In the genomic region with DNA sequence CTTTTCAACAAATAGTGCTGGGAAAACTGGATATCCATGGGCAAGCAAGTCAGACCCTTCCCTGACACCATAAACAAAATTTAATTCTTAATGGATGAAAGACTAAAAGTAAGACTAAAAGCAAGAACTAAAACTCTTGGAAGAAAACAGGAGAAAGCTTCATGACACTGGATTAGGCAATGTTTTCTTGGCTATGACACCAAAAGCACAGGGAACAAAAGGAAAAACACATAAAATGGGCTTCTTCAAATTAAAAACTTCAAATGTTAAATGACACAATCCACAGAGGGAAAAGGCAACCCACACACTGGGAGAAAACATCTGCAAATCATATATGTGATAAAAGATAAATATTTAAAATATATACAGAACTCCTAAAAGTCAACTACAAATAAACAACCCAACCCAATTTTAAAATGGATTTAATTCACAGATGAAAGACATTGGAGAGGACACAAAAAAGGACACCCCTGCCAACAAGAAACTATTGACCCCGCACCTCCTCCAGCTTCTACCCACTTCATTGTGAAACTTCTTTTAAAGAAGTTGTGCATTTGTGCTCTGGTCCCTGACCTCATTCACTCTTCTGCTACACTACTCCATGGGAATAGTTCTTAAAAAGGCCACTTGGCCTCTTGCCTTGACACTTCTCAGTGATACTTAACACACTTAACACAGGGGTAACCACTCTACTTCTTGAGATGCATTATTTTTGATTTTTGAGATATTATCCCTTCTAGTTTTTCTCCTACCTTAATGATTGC, we compare ENCODE assay signal across 23 cellular contexts.
DNase-seq lines count a peak whose midpoint lies in the region; ATAC-seq and TF ChIP-seq lines count a peak whose summit lies in the region.
"Had no signal": no experiment of that assay in that cellular context is flagged by ENCODE, and none has a peak within 500 bp of the region (broad histone marks: within the 10 kb centered on the region; RNA-seq: fewer than 3 reads in every experiment).

No MANE protein-coding gene starts in this region.

- H3K4me3 ChIP-seq in cardiac muscle cell (no peak overlapping the region), esophagus squamous epithelium (no peak overlapping the region)
- H3K4me3 ChIP-seq: A549, colonic mucosa, lung, prostate gland had no signal

- ATAC-seq in T-helper 17 cell, result no peak
- ATAC-seq in stimulated activated memory B cell treated with anti-CD40 and anti-IgM and Interleukin-4, amounts not matched to agents 10 μg/mL and 1 μg/mL and 100 μg/mL, for 72 hours, result peak; percentile 45
- ATAC-seq: natural killer cell, T-cell had no signal

- no peak for TF ChIP-seq POLR2A in esophagus squamous epithelium (IDR thresholded peaks at IDR 0.05)

- intact Hi-C loops in esophagus squamous epithelium (cut with DNase I), result no loop called here
- intact Hi-C loops in activated T-helper 1 cell treated with anti-CD3 and anti-CD28 coated beads, Interleukin-12 subunit alpha, Interleukin-12 subunit beta, Interleukin-2, Interleukin-4 antibody, amounts not matched to agents 30 ng/mL and 10 ng/mL and 1 ng/mL, durations not matched to agents 14 hours and 24 hours and 36 hours (cut with micrococcal nuclease), result no loop called here

- WGBS in esophagus squamous epithelium, 2 donors, result 69 to 89% methylated on average over 1 of the region's 1 CpG

- peak overlapping the region; percentile 85 for H3K27ac ChIP-seq in cardiac muscle cell
- no peak overlapping the region for H3K27ac ChIP-seq in esophagus squamous epithelium
- H3K27ac ChIP-seq: A549, C4-2B, colonic mucosa, epithelial cell of prostate, prostate gland had no signal

- TF ChIP-seq CTCF in cardiac muscle cell (IDR thresholded peaks at IDR 0.05; ENCODE audit: low read depth, low read length) (no peak), esophagus squamous epithelium (IDR thresholded peaks at IDR 0.05) (no peak)

- peaks cover 24% of the 10 kb centered on the region for H3K4me1 ChIP-seq in cardiac muscle cell (ENCODE audit: low read depth)
- H3K4me1 ChIP-seq in esophagus squamous epithelium, result no peaks in the 10 kb centered on the region
- H3K4me1 ChIP-seq: colonic mucosa, prostate gland had no signal

- H3K36me3 Mint-ChIP-seq in T-helper 17 cell (ENCODE audit: low read depth), result peaks cover 9% of the 10 kb centered on the region
- H3K36me3 Mint-ChIP-seq in stimulated activated memory B cell treated with anti-CD40 and anti-IgM and Interleukin-4, amounts not matched to agents 10 μg/mL and 1 μg/mL and 100 μg/mL, for 72 hours, result peaks cover 31% of the 10 kb centered on the region
- peaks cover 21% of the 10 kb centered on the region for H3K36me3 Mint-ChIP-seq in activated T-helper 1 cell treated with anti-CD3 and anti-CD28 coated beads, Interleukin-12 subunit alpha, Interleukin-12 subunit beta, Interleukin-2, Interleukin-4 antibody, amounts not matched to agents 30 ng/mL and 10 ng/mL and 1 ng/mL, durations not matched to agents 14 hours and 24 hours and 36 hours (ENCODE audit: low read depth)
- H3K36me3 Mint-ChIP-seq: natural killer cell had no signal

- no peaks in the 10 kb centered on the region for H3K36me3 ChIP-seq in cardiac muscle cell
- peaks cover 0 to 44% (median 0%) of the 10 kb centered on the region in 3 donors for H3K36me3 ChIP-seq in esophagus squamous epithelium
- H3K36me3 ChIP-seq: colonic mucosa, prostate gland had no signal

- H3K9me3 ChIP-seq in T-helper 17 cell (ENCODE audit: control insufficient read depth, low read length, poor library complexity, severe bottlenecking), result no peaks in the 10 kb centered on the region
- H3K9me3 ChIP-seq in cardiac muscle cell (ENCODE audit: low read depth), result no peaks in the 10 kb centered on the region
- no peaks in the 10 kb centered on the region for H3K9me3 ChIP-seq in esophagus squamous epithelium
- H3K9me3 ChIP-seq: A549, colonic mucosa, prostate gland had no signal

- peak overlapping the region; percentile 72 for H3K27ac Mint-ChIP-seq in T-helper 17 cell
- H3K27ac Mint-ChIP-seq in stimulated activated memory B cell treated with anti-CD40 and anti-IgM and Interleukin-4, amounts not matched to agents 10 μg/mL and 1 μg/mL and 100 μg/mL, for 72 hours, result peak overlapping the region; percentile 71
- H3K27ac Mint-ChIP-seq in activated T-helper 1 cell treated with anti-CD3 and anti-CD28 coated beads, Interleukin-12 subunit alpha, Interleukin-12 subunit beta, Interleukin-2, Interleukin-4 antibody, amounts not matched to agents 30 ng/mL and 10 ng/mL and 1 ng/mL, durations not matched to agents 14 hours and 24 hours and 36 hours, result no peak overlapping the region

- H3K4me3 Mint-ChIP-seq in T-helper 17 cell, result peak overlapping the region; percentile 34
- H3K4me3 Mint-ChIP-seq in stimulated activated memory B cell treated with anti-CD40 and anti-IgM and Interleukin-4, amounts not matched to agents 10 μg/mL and 1 μg/mL and 100 μg/mL, for 72 hours, result no peak overlapping the region
- no peak overlapping the region for H3K4me3 Mint-ChIP-seq in activated T-helper 1 cell treated with anti-CD3 and anti-CD28 coated beads, Interleukin-12 subunit alpha, Interleukin-12 subunit beta, Interleukin-2, Interleukin-4 antibody, amounts not matched to agents 30 ng/mL and 10 ng/mL and 1 ng/mL, durations not matched to agents 14 hours and 24 hours and 36 hours
- H3K4me3 Mint-ChIP-seq: H9, natural killer cell, T-cell had no signal

- H3K27me3 ChIP-seq in cardiac muscle cell (no peaks in the 10 kb centered on the region), esophagus squamous epithelium (no peaks in the 10 kb centered on the region)
- H3K27me3 ChIP-seq: colonic mucosa had no signal

- H3K9me3 Mint-ChIP-seq in stimulated activated memory B cell treated with anti-CD40 and anti-IgM and Interleukin-4, amounts not matched to agents 10 μg/mL and 1 μg/mL and 100 μg/mL, for 72 hours, result no peaks in the 10 kb centered on the region
- peaks cover 1% of the 10 kb centered on the region for H3K9me3 Mint-ChIP-seq in activated T-helper 1 cell treated with anti-CD3 and anti-CD28 coated beads, Interleukin-12 subunit alpha, Interleukin-12 subunit beta, Interleukin-2, Interleukin-4 antibody, amounts not matched to agents 30 ng/mL and 10 ng/mL and 1 ng/mL, durations not matched to agents 14 hours and 24 hours and 36 hours
- H3K9me3 Mint-ChIP-seq: H9, natural killer cell, T-cell had no signal

- DNase-seq in NOMO-1 treated with DMSO at 0.1 percent for 48 hours (lab: John Stamatoyannopoulos, UW; ENCODE audit: unreplicated experiment), result peak; percentile 1
- DNase-seq in NOMO-1 treated with dmso at 0.1 percent for 144 hours (lab: John Stamatoyannopoulos, UW; ENCODE audit: unreplicated experiment), result no peak
- no peak for DNase-seq in T-helper 17 cell
- DNase-seq in cardiac muscle cell (ENCODE audit: low read depth in 1 of 2, low spot score in 1 of 2), result no peak
- DNase-seq in esophagus squamous epithelium (lab: John Stamatoyannopoulos, UW), result no peak
- DNase-seq in activated gamma-delta T cell (lab: John Stamatoyannopoulos, UW), result no peak
- DNase-seq in activated T-helper 1 cell treated with anti-CD3 and anti-CD28 coated beads, Interleukin-12 subunit alpha, Interleukin-12 subunit beta, Interleukin-2, Interleukin-4 antibody, amounts not matched to agents 30 ng/mL and 10 ng/mL and 1 ng/mL, durations not matched to agents 14 hours and 24 hours and 36 hours (ENCODE audit: low spot score), result no peak
- DNase-seq: activated CD8-positive, alpha-beta memory T cell treated with anti-CD3 and anti-CD28 coated beads for 24 hours; activated gamma-delta T cell treated with Interleukin-2 at 50 U/mL for 16 hours; colonic mucosa; H9; head of caudate nucleus; natural killer cell; NCI-H2171 treated with DMSO at 0.1 percent for 48 hours; stimulated activated CD4-positive, alpha-beta T cell treated with anti-CD3 and anti-CD28 coated beads, Interleukin-12 subunit alpha, Interleukin-12 subunit beta, amount 100 ng/mL, for 4 hours; stimulated activated naive CD4-positive, alpha-beta T cell; T-cell had no signal

- no peaks in the 10 kb centered on the region for H3K27me3 Mint-ChIP-seq in T-helper 17 cell
- no peaks in the 10 kb centered on the region for H3K27me3 Mint-ChIP-seq in stimulated activated memory B cell treated with anti-CD40 and anti-IgM and Interleukin-4, amounts not matched to agents 10 μg/mL and 1 μg/mL and 100 μg/mL, for 72 hours
- H3K27me3 Mint-ChIP-seq in activated T-helper 1 cell treated with anti-CD3 and anti-CD28 coated beads, Interleukin-12 subunit alpha, Interleukin-12 subunit beta, Interleukin-2, Interleukin-4 antibody, amounts not matched to agents 30 ng/mL and 10 ng/mL and 1 ng/mL, durations not matched to agents 14 hours and 24 hours and 36 hours (ENCODE audit: insufficient read depth), result no peaks in the 10 kb centered on the region
- H3K27me3 Mint-ChIP-seq: T-cell had no signal

- peaks cover 12% of the 10 kb centered on the region for H3K4me1 Mint-ChIP-seq in T-helper 17 cell
- peaks cover 17% of the 10 kb centered on the region for H3K4me1 Mint-ChIP-seq in stimulated activated memory B cell treated with anti-CD40 and anti-IgM and Interleukin-4, amounts not matched to agents 10 μg/mL and 1 μg/mL and 100 μg/mL, for 72 hours
- peaks cover 9% of the 10 kb centered on the region for H3K4me1 Mint-ChIP-seq in activated T-helper 1 cell treated with anti-CD3 and anti-CD28 coated beads, Interleukin-12 subunit alpha, Interleukin-12 subunit beta, Interleukin-2, Interleukin-4 antibody, amounts not matched to agents 30 ng/mL and 10 ng/mL and 1 ng/mL, durations not matched to agents 14 hours and 24 hours and 36 hours (ENCODE audit: low read depth)
- H3K4me1 Mint-ChIP-seq: H9, natural killer cell had no signal
